Comparison of ENCODE assay signal across 1 cellular context in the genomic region with DNA sequence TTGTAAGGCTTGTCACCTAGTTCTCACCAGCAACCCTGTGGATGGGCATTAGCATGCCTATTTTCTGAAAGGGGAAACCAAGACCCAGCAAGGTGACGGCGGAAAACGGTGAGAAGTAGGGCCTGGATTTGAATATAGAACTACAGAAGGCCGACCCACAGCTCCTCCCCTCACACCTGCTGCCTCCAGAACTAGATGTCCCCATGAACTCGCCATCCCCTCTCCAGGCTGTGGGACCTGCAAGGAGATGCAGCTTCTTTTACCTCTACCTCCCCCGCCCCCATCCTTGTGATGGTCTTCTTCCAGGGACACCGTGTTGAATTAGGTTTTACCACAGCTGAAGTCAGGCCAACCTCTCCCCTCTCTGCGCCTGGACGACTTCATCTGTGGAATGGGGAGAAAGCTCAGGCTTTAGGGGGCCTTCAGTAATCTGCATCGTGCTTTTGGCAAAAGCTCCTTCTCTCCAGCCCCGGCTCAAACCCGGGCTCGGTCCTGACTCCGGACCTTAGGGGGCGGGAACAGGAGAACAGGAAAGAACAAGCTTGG.
TF ChIP-seq lines count a peak whose summit lies in the region.

No MANE protein-coding gene starts in this region.

TF ChIP-seq in IMR-90, 13 proteins besides CTCF, POLR2A, EP300 and RAD21 (continued from another document):
- TF ChIP-seq RFX5 (IDR thresholded peaks at IDR 0.05; ENCODE audit: low read depth, low read length) (no peak), NFE2L2 (IDR thresholded peaks at IDR 0.05; ENCODE audit: low read depth, low read length) (no peak), MXI1 (IDR thresholded peaks at IDR 0.05; ENCODE audit: borderline replicate concordance, low read depth, low read length) (no peak), BHLHE40 (IDR thresholded peaks at IDR 0.05; ENCODE audit: low read depth, low read length) (no peak), CEBPB (IDR thresholded peaks at IDR 0.05; ENCODE audit: low read depth, low read length) (no peak), FOS (IDR thresholded peaks at IDR 0.05; ENCODE audit: low read depth, low read length) (no peak), RCOR1 (IDR thresholded peaks at IDR 0.05; ENCODE audit: insufficient replicate concordance, low read length) (no peak), CHD1 (IDR thresholded peaks at IDR 0.05; ENCODE audit: low read depth, low read length) (no peak)
- TF ChIP-seq, protein P1, sequence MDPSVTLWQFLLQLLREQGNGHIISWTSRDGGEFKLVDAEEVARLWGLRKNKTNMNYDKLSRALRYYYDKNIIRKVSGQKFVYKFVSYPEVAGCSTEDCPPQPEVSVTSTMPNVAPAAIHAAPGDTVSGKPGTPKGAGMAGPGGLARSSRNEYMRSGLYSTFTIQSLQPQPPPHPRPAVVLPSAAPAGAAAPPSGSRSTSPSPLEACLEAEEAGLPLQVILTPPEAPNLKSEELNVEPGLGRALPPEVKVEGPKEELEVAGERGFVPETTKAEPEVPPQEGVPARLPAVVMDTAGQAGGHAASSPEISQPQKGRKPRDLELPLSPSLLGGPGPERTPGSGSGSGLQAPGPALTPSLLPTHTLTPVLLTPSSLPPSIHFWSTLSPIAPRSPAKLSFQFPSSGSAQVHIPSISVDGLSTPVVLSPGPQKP (IDR thresholded peaks at IDR 0.05; ENCODE audit: borderline replicate concordance, low read depth, low read length) = no peak
- TF ChIP-seq, protein P2, sequence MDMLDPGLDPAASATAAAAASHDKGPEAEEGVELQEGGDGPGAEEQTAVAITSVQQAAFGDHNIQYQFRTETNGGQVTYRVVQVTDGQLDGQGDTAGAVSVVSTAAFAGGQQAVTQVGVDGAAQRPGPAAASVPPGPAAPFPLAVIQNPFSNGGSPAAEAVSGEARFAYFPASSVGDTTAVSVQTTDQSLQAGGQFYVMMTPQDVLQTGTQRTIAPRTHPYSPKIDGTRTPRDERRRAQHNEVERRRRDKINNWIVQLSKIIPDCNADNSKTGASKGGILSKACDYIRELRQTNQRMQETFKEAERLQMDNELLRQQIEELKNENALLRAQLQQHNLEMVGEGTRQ (IDR thresholded peaks at IDR 0.05; ENCODE audit: low read depth, low read length) = no peak
TF ChIP-seq in IMR-90: peak in this region for 0.
